ENCODE assay signal across 9 cellular contexts in genomic region chr3:135117977-135118376, GRCh38.
"Had no signal": no experiment of that assay in that cellular context is flagged by ENCODE, and none has a peak within 500 bp of the region (broad histone marks: within the 10 kb centered on the region; RNA-seq: fewer than 3 reads in every experiment).

No MANE protein-coding gene starts in this region.

- DNase-seq: GM23248, GOT3, H7, HFFc6 had no signal

- H3K27ac ChIP-seq: GM23248, HL-60 had no signal

- H3K4me1 Mint-ChIP-seq: IgD-negative memory B cell had no signal

- ATAC-seq: HCT116, HepG2 had no signal

- FAIRE-seq: HepG2 had no signal

- H3K36me3 ChIP-seq: HAP-1 had no signal

- H3K9me3 ChIP-seq: HAP-1 had no signal

- H3K4me3 Mint-ChIP-seq: HFFc6, IgD-negative memory B cell had no signal

- H3K36me3 Mint-ChIP-seq: IgD-negative memory B cell had no signal

- H3K4me1 ChIP-seq: HAP-1 had no signal

- H3K27ac Mint-ChIP-seq: HFFc6, IgD-negative memory B cell had no signal

- H3K4me3 ChIP-seq: GM23248, HAP-1 had no signal
